1 cellular context compared by ENCODE assay signal in genomic region chr3:93973160-93974126, GRCh38.
TF ChIP-seq lines count a peak whose summit lies in the region.

Gene PROS1 (minus strand): TSS chr3:93973896. CDS start chr3:93973749, 147 bp downstream.

TF ChIP-seq in GM23338, 12 proteins besides CTCF, POLR2A, EP300 and RAD21 (continued from another document):
- TF ChIP-seq, protein P1, sequence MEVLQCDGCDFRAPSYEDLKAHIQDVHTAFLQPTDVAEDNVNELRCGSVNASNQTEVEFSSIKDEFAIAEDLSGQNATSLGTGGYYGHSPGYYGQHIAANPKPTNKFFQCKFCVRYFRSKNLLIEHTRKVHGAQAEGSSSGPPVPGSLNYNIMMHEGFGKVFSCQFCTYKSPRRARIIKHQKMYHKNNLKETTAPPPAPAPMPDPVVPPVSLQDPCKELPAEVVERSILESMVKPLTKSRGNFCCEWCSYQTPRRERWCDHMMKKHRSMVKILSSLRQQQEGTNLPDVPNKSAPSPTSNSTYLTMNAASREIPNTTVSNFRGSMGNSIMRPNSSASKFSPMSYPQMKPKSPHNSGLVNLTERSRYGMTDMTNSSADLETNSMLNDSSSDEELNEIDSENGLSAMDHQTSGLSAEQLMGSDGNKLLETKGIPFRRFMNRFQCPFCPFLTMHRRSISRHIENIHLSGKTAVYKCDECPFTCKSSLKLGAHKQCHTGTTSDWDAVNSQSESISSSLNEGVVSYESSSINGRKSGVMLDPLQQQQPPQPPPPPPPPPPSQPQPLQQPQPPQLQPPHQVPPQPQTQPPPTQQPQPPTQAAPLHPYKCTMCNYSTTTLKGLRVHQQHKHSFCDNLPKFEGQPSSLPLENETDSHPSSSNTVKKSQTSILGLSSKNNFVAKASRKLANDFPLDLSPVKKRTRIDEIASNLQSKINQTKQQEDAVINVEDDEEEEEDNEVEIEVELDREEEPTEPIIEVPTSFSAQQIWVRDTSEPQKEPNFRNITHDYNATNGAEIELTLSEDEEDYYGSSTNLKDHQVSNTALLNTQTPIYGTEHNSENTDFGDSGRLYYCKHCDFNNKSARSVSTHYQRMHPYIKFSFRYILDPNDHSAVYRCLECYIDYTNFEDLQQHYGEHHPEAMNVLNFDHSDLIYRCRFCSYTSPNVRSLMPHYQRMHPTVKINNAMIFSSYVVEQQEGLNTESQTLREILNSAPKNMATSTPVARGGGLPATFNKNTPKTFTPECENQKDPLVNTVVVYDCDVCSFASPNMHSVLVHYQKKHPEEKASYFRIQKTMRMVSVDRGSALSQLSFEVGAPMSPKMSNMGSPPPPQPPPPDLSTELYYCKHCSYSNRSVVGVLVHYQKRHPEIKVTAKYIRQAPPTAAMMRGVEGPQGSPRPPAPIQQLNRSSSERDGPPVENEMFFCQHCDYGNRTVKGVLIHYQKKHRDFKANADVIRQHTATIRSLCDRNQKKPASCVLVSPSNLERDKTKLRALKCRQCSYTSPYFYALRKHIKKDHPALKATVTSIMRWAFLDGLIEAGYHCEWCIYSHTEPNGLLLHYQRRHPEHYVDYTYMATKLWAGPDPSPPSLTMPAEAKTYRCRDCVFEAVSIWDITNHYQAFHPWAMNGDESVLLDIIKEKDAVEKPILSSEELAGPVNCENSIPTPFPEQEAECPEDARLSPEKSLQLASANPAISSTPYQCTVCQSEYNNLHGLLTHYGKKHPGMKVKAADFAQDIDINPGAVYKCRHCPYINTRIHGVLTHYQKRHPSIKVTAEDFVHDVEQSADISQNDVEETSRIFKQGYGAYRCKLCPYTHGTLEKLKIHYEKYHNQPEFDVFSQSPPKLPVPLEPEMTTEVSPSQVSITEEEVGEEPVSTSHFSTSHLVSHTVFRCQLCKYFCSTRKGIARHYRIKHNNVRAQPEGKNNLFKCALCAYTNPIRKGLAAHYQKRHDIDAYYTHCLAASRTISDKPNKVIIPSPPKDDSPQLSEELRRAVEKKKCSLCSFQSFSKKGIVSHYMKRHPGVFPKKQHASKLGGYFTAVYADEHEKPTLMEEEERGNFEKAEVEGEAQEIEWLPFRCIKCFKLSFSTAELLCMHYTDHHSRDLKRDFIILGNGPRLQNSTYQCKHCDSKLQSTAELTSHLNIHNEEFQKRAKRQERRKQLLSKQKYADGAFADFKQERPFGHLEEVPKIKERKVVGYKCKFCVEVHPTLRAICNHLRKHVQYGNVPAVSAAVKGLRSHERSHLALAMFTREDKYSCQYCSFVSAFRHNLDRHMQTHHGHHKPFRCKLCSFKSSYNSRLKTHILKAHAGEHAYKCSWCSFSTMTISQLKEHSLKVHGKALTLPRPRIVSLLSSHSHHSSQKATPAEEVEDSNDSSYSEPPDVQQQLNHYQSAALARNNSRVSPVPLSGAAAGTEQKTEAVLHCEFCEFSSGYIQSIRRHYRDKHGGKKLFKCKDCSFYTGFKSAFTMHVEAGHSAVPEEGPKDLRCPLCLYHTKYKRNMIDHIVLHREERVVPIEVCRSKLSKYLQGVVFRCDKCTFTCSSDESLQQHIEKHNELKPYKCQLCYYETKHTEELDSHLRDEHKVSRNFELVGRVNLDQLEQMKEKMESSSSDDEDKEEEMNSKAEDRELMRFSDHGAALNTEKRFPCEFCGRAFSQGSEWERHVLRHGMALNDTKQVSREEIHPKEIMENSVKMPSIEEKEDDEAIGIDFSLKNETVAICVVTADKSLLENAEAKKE (CRISPR knock-in tag; IDR thresholded peaks at IDR 0.05), result no peak
- TF ChIP-seq EZH2phosphoT487 (IDR thresholded peaks at IDR 0.05; ENCODE audit: unreplicated experiment), result no peak
- TF ChIP-seq, protein P2, sequence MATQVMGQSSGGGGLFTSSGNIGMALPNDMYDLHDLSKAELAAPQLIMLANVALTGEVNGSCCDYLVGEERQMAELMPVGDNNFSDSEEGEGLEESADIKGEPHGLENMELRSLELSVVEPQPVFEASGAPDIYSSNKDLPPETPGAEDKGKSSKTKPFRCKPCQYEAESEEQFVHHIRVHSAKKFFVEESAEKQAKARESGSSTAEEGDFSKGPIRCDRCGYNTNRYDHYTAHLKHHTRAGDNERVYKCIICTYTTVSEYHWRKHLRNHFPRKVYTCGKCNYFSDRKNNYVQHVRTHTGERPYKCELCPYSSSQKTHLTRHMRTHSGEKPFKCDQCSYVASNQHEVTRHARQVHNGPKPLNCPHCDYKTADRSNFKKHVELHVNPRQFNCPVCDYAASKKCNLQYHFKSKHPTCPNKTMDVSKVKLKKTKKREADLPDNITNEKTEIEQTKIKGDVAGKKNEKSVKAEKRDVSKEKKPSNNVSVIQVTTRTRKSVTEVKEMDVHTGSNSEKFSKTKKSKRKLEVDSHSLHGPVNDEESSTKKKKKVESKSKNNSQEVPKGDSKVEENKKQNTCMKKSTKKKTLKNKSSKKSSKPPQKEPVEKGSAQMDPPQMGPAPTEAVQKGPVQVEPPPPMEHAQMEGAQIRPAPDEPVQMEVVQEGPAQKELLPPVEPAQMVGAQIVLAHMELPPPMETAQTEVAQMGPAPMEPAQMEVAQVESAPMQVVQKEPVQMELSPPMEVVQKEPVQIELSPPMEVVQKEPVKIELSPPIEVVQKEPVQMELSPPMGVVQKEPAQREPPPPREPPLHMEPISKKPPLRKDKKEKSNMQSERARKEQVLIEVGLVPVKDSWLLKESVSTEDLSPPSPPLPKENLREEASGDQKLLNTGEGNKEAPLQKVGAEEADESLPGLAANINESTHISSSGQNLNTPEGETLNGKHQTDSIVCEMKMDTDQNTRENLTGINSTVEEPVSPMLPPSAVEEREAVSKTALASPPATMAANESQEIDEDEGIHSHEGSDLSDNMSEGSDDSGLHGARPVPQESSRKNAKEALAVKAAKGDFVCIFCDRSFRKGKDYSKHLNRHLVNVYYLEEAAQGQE (IDR thresholded peaks at IDR 0.05; ENCODE audit: unreplicated experiment), result no peak
- no peak for TF ChIP-seq ZNF114 (CRISPR knock-in tag; IDR thresholded peaks at IDR 0.05)
